ENCODE assay signal across 8 cellular contexts in genomic region chr9:89317282-89317681, GRCh38. TPM values are rescaled to one million over a fixed set of nuclear protein-coding genes. Genes with fewer than 3 reads are reported as not detected.
DNase-seq lines count a peak whose midpoint lies in the region; ATAC-seq and TF ChIP-seq lines count a peak whose summit lies in the region.

No MANE protein-coding gene starts in this region.

- POLR2A ChIA-PET in HCT116 (lab: Charles Lee): no interaction called here
- POLR2A ChIA-PET in activated CD4-positive, alpha-beta memory T cell treated with anti-CD3 and anti-CD28 coated beads for 36 hours (lab: Charles Lee): interaction anchor here (0.6 kb wide), 1 partner anchor 59 kb away, joined by 3 read pairs; no protein-coding TSS in a partner anchor

- H3K27me3 ChIP-seq in BLaER1 (no peaks in the 10 kb centered on the region), HCT116 (ENCODE audit: insufficient read depth, low read length) (no peaks in the 10 kb centered on the region)
- H3K27me3 ChIP-seq in effector memory CD4-positive, alpha-beta T cell (replicated peaks; ENCODE audit: control insufficient read depth, insufficient read depth, low read length, poor library complexity, severe bottlenecking): no peaks in the 10 kb centered on the region

- no peak overlapping the region for H2AFZ ChIP-seq in HCT116 (ENCODE audit: low read depth, low read length, poor library complexity, severe bottlenecking)

- TF ChIP-seq CTCF in HCT116 (IDR thresholded peaks at IDR 0.05 in 2 of 3, conservative IDR thresholded peaks at IDR 0.05 in 1 of 3; ENCODE audit: borderline replicate concordance in 1 of 3, insufficient read depth in 1 of 3, low read depth in 2 of 3, low read length in 2 of 3): no peak

- H3K9ac ChIP-seq in BLaER1 (peak overlapping the region; percentile 99; the same call in 1 of the 2 replicates), HCT116 (ENCODE audit: low read length) (peak overlapping the region; percentile 75)

- H3K27ac Mint-ChIP-seq in activated CD4-positive, alpha-beta memory T cell treated with anti-CD3 and anti-CD28 coated beads for 36 hours: peak overlapping the region; percentile 97

- RAD21 ChIA-PET in HCT116 (lab: Charles Lee; ENCODE audit: low non-redundant PET in 1 of 2, low total read pairs in 2 of 2, uncharacterized antibody in 2 of 2, unreplicated experiment in 2 of 2): no interaction called here

- TF ChIP-seq POLR2A in HCT116 (IDR thresholded peaks at IDR 0.05; ENCODE audit: borderline replicate concordance, extremely low read depth, insufficient read depth, insufficient read length): no peak

- H3K4me1 ChIP-seq in BLaER1: peaks cover 52% of the 10 kb centered on the region
- H3K4me1 ChIP-seq in HCT116 (ENCODE audit: control insufficient read depth in 1 of 2, insufficient read depth in 2 of 2, low read length in 2 of 2): peaks cover 23 to 54% of the 10 kb centered on the region in 2 experiments
- H3K4me1 ChIP-seq in effector memory CD4-positive, alpha-beta T cell (ENCODE audit: control insufficient read depth, insufficient read depth, low read length, poor library complexity, severe bottlenecking): peaks cover 21% of the 10 kb centered on the region

- H3K9me3 Mint-ChIP-seq in activated CD4-positive, alpha-beta memory T cell treated with anti-CD3 and anti-CD28 coated beads for 36 hours: no peaks in the 10 kb centered on the region

- no peaks in the 10 kb centered on the region for H3K27me3 Mint-ChIP-seq in activated CD4-positive, alpha-beta memory T cell treated with anti-CD3 and anti-CD28 coated beads for 36 hours

- H3K27ac ChIP-seq in BLaER1 (peak overlapping the region; percentile 99), HCT116 (ENCODE audit: low read depth, low read length) (peak overlapping the region; percentile 95), substantia nigra (ENCODE audit: low read depth, low read length, poor library complexity, severe bottlenecking) (no peak overlapping the region)
- no peak overlapping the region for H3K27ac ChIP-seq in effector memory CD4-positive, alpha-beta T cell (ENCODE audit: insufficient read depth, low read length, poor library complexity, severe bottlenecking)

- H3K4me3 Mint-ChIP-seq in activated CD4-positive, alpha-beta memory T cell treated with anti-CD3 and anti-CD28 coated beads for 36 hours: peak overlapping the region; percentile 85

- BruUV-seq in HCT116 (replicated peaks; lab: Mats Ljungman, UMichigan): no TSS peak

- ATAC-seq in HCT116 (no peak), HG02623 (IDR thresholded peaks at IDR 0.05; ENCODE audit: unreplicated experiment) (no peak)

- H3K36me3 Mint-ChIP-seq in activated CD4-positive, alpha-beta memory T cell treated with anti-CD3 and anti-CD28 coated beads for 36 hours: peaks cover 78% of the 10 kb centered on the region

- no peaks in the 10 kb centered on the region for H3K9me3 ChIP-seq in BLaER1
- no peaks in the 10 kb centered on the region for H3K9me3 ChIP-seq in HCT116 (ENCODE audit: control insufficient read depth in 1 of 2, insufficient read depth in 1 of 2, low read depth in 1 of 2, low read length in 2 of 2)
- H3K9me3 ChIP-seq in effector memory CD4-positive, alpha-beta T cell (ENCODE audit: control insufficient read depth, low read length): no peaks in the 10 kb centered on the region

- CTCF ChIA-PET in HCT116 (lab: Charles Lee): no interaction called here
- CTCF ChIA-PET in activated CD4-positive, alpha-beta memory T cell treated with anti-CD3 and anti-CD28 coated beads for 36 hours (lab: Charles Lee): no interaction called here

- no peak for TF ChIP-seq RAD21 in HCT116 (IDR thresholded peaks at IDR 0.05; ENCODE audit: low read depth)

- H3K4me1 Mint-ChIP-seq in activated CD4-positive, alpha-beta memory T cell treated with anti-CD3 and anti-CD28 coated beads for 36 hours (ENCODE audit: low read depth): peaks cover 73% of the 10 kb centered on the region

- DNase-seq in HCT116 (ENCODE audit: low read depth, low spot score) (no peak), medulla oblongata (ENCODE audit: extremely low spot score) (peak; percentile 7), islet precursor cell (no peak), substantia nigra (lab: John Stamatoyannopoulos, UW) (no peak)
- no peak for DNase-seq in activated CD4-positive, alpha-beta memory T cell treated with anti-CD3 and anti-CD28 coated beads for 36 hours
- no peak for DNase-seq in effector memory CD4-positive, alpha-beta T cell

- H3K36me3 ChIP-seq in BLaER1 (peaks cover 48% of the 10 kb centered on the region), HCT116 (ENCODE audit: control insufficient read depth in 1 of 2, insufficient read depth in 2 of 2, low read length in 2 of 2) (peaks cover 24 to 45% of the 10 kb centered on the region in 2 experiments)
- peaks cover 6% of the 10 kb centered on the region for H3K36me3 ChIP-seq in effector memory CD4-positive, alpha-beta T cell (ENCODE audit: control insufficient read depth, insufficient read depth, low read length)

- H4K20me1 ChIP-seq in BLaER1 (peaks cover 38% of the 10 kb centered on the region), HCT116 (ENCODE audit: insufficient read depth) (peaks cover 31% of the 10 kb centered on the region; the same call in 1 of the 2 replicates)

- peak overlapping the region; percentile 91 for H3K4me2 ChIP-seq in BLaER1
- H3K4me2 ChIP-seq in HCT116 (ENCODE audit: low read length): peak overlapping the region; percentile 78

- H3K9me2 ChIP-seq in HCT116 (ENCODE audit: insufficient read depth): no peaks in the 10 kb centered on the region

- H3K4me3 ChIP-seq in BLaER1 (no peak overlapping the region), HCT116 (replicated peaks in 1 of 2; ENCODE audit: low read depth in 1 of 2, low read length in 2 of 2) (peak overlapping the region; percentile 63 to 69)
- no peak overlapping the region for H3K4me3 ChIP-seq in effector memory CD4-positive, alpha-beta T cell (ENCODE audit: insufficient read depth, low read depth, low read length, poor library complexity, severe bottlenecking)

- H3K79me2 ChIP-seq in HCT116 (ENCODE audit: insufficient read depth, low read length): peaks cover 88% of the 10 kb centered on the region

- intact Hi-C loops in HCT116 (cut with micrococcal nuclease): loop anchor here (5.0 to 10.0 kb wide), 2 partner anchors 245 to 788 kb away; no protein-coding TSS in a partner anchor
- intact Hi-C loops in activated CD4-positive, alpha-beta memory T cell treated with anti-CD3 and anti-CD28 coated beads for 36 hours (cut with micrococcal nuclease): no loop called here

TF ChIP-seq in HCT116, 20 proteins besides CTCF, POLR2A, EP300 and RAD21:
- TF ChIP-seq ELF1 (IDR thresholded peaks at IDR 0.05; ENCODE audit: borderline replicate concordance, low read depth) (no peak), CBX3 (IDR thresholded peaks at IDR 0.05; ENCODE audit: low read depth) (no peak), JUND (IDR thresholded peaks at IDR 0.05) (no peak), SRF (IDR thresholded peaks at IDR 0.05; ENCODE audit: low read depth) (no peak), POLR2AphosphoS5 (IDR thresholded peaks at IDR 0.05; ENCODE audit: low read depth, low read length) (no peak), ZNF274 (IDR thresholded peaks at IDR 0.05; ENCODE audit: low read depth, low read length) (no peak), CEBPB (IDR thresholded peaks at IDR 0.05; ENCODE audit: low read depth) (no peak), EZH2 (IDR thresholded peaks at IDR 0.05) (no peak), YY1 (IDR thresholded peaks at IDR 0.05; ENCODE audit: extremely low read depth, insufficient replicate concordance, low read depth, low read length) (no peak), ZFX (IDR thresholded peaks at IDR 0.05) (no peak), SIN3A (IDR thresholded peaks at IDR 0.05; ENCODE audit: low read depth) (no peak), FOSL1 (IDR thresholded peaks at IDR 0.05; ENCODE audit: low read depth) (no peak)
- TF ChIP-seq, protein P1, sequence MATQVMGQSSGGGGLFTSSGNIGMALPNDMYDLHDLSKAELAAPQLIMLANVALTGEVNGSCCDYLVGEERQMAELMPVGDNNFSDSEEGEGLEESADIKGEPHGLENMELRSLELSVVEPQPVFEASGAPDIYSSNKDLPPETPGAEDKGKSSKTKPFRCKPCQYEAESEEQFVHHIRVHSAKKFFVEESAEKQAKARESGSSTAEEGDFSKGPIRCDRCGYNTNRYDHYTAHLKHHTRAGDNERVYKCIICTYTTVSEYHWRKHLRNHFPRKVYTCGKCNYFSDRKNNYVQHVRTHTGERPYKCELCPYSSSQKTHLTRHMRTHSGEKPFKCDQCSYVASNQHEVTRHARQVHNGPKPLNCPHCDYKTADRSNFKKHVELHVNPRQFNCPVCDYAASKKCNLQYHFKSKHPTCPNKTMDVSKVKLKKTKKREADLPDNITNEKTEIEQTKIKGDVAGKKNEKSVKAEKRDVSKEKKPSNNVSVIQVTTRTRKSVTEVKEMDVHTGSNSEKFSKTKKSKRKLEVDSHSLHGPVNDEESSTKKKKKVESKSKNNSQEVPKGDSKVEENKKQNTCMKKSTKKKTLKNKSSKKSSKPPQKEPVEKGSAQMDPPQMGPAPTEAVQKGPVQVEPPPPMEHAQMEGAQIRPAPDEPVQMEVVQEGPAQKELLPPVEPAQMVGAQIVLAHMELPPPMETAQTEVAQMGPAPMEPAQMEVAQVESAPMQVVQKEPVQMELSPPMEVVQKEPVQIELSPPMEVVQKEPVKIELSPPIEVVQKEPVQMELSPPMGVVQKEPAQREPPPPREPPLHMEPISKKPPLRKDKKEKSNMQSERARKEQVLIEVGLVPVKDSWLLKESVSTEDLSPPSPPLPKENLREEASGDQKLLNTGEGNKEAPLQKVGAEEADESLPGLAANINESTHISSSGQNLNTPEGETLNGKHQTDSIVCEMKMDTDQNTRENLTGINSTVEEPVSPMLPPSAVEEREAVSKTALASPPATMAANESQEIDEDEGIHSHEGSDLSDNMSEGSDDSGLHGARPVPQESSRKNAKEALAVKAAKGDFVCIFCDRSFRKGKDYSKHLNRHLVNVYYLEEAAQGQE (IDR thresholded peaks at IDR 0.05; ENCODE audit: low read depth): no peak
- TF ChIP-seq, protein P2, sequence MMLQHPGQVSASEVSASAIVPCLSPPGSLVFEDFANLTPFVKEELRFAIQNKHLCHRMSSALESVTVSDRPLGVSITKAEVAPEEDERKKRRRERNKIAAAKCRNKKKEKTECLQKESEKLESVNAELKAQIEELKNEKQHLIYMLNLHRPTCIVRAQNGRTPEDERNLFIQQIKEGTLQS (IDR thresholded peaks at IDR 0.05): no peak

RNA-seq across cellular contexts. Expression of gene SECISBP2, which starts 1.0 kb away (rescaled TPM):
- 41.6 TPM for total RNA-seq in HCT116 (2021; ENCODE audit: unreplicated experiment)
- polyA plus RNA-seq in HCT116 (2012): 25.7 and 27.3 TPM in 2 replicates
- 10 to 100 TPM; 34.0 to 34.7 TPM for total RNA-seq in activated CD4-positive, alpha-beta memory T cell treated with anti-CD3 and anti-CD28 coated beads for 36 hours

RNA-seq across cellular contexts. Expression of gene CKS2, which starts 6.3 kb away (rescaled TPM):
- 242 TPM for total RNA-seq in HCT116 (2021; ENCODE audit: unreplicated experiment)
- 384 and 475 TPM in 2 replicates for polyA plus RNA-seq in HCT116 (2012)
- total RNA-seq in activated CD4-positive, alpha-beta memory T cell treated with anti-CD3 and anti-CD28 coated beads for 36 hours: 100 to 1,000 TPM; 229 to 232 TPM

Comparison
In these comparisons a context has a peak if more than half of its experiments do, and no peak if none do; other contexts are left out.
1. H3K27ac ChIP-seq: peak in BLaER1 (single experiment) and HCT116 (single experiment); none in effector memory CD4-positive, alpha-beta T cell (single experiment) and substantia nigra (single experiment).
2. H3K4me3 ChIP-seq: peak in HCT116 (2 of 2); none in BLaER1 (single experiment) and effector memory CD4-positive, alpha-beta T cell (single experiment).